In genomic region chr1:182288749-182289604, GRCh38 we compare ENCODE assay signal across 1 cellular context.
TF ChIP-seq lines count a peak whose summit lies in the region.

No MANE protein-coding gene starts in this region.

TF ChIP-seq in HepG2, 621 proteins besides CTCF, POLR2A, EP300 and RAD21 (continues in another document):
- TF ChIP-seq ZNF441 (CRISPR knock-in tag; IDR thresholded peaks at IDR 0.05; ENCODE audit: borderline replicate concordance): no peak
- TF ChIP-seq ELF4 (CRISPR knock-in tag; IDR thresholded peaks at IDR 0.05; ENCODE audit: borderline replicate concordance): no peak
- no peak for TF ChIP-seq GLMP (CRISPR knock-in tag; IDR thresholded peaks at IDR 0.05; ENCODE audit: borderline replicate concordance)
- TF ChIP-seq STAT6 (CRISPR knock-in tag; IDR thresholded peaks at IDR 0.05; ENCODE audit: borderline replicate concordance): peak; percentile 88
- TF ChIP-seq ETS1 (CRISPR knock-in tag; IDR thresholded peaks at IDR 0.05): no peak
- TF ChIP-seq STAT5B (CRISPR knock-in tag; IDR thresholded peaks at IDR 0.05): no peak
- no peak for TF ChIP-seq PHF20 (CRISPR knock-in tag; IDR thresholded peaks at IDR 0.05)
- TF ChIP-seq ZNF30 (CRISPR knock-in tag; IDR thresholded peaks at IDR 0.05): no peak
- TF ChIP-seq ZNF660 (CRISPR knock-in tag; IDR thresholded peaks at IDR 0.05; ENCODE audit: borderline replicate concordance, low read depth): no peak
- no peak; the same call in 1 of the 2 replicates for TF ChIP-seq TP53 (CRISPR knock-in tag; conservative IDR thresholded peaks at IDR 0.05)
- no peak; the same call in 1 of the 2 replicates for TF ChIP-seq ZNF567 (CRISPR knock-in tag; IDR thresholded peaks at IDR 0.05; ENCODE audit: borderline replicate concordance)
- no peak for TF ChIP-seq DBP (CRISPR knock-in tag; IDR thresholded peaks at IDR 0.05; ENCODE audit: not compliant biosample characterization)
- no peak for TF ChIP-seq ARID2 (CRISPR knock-in tag; IDR thresholded peaks at IDR 0.05; ENCODE audit: borderline replicate concordance)
- no peak for TF ChIP-seq ZFP82 (CRISPR knock-in tag; IDR thresholded peaks at IDR 0.05; ENCODE audit: borderline replicate concordance)
- peak; percentile 44; the same call in 1 of the 2 replicates for TF ChIP-seq SP5 (CRISPR knock-in tag; IDR thresholded peaks at IDR 0.05; ENCODE audit: borderline replicate concordance, low read depth)
- peak; percentile 94 for TF ChIP-seq RXRA (CRISPR knock-in tag; IDR thresholded peaks at IDR 0.05)
- no peak for TF ChIP-seq ZNF770 (CRISPR knock-in tag; IDR thresholded peaks at IDR 0.05)
- no peak for TF ChIP-seq SRSF1 (optimal IDR thresholded peaks at IDR 0.05; ENCODE audit: low read depth, low read length)
- peak; percentile 68; the same call in 1 of the 2 replicates for TF ChIP-seq ZNF292 (CRISPR knock-in tag; IDR thresholded peaks at IDR 0.05; ENCODE audit: borderline replicate concordance, low read depth)
- TF ChIP-seq ARID5B (CRISPR knock-in tag; IDR thresholded peaks at IDR 0.05): peak; percentile 90
- no peak for TF ChIP-seq ZSCAN29 (CRISPR knock-in tag; conservative IDR thresholded peaks at IDR 0.05)
- peak in 1 of 2 experiments; percentile 38; a peak in 1 of 4 replicates for TF ChIP-seq KLF16 (CRISPR knock-in tag; IDR thresholded peaks at IDR 0.05)
- TF ChIP-seq ZNF484 (CRISPR knock-in tag; IDR thresholded peaks at IDR 0.05; ENCODE audit: borderline replicate concordance, low read depth): no peak
- peak; percentile 55; the same call in 1 of the 2 replicates for TF ChIP-seq ATF1 (CRISPR knock-in tag; IDR thresholded peaks at IDR 0.05)
- TF ChIP-seq TBL1XR1 (IDR thresholded peaks at IDR 0.05; ENCODE audit: borderline replicate concordance, low read length, partially characterized antibody): peak; percentile 86
- peak; percentile 45; the same call in 1 of the 2 replicates for TF ChIP-seq ZNF124 (CRISPR knock-in tag; IDR thresholded peaks at IDR 0.05)
- peak; percentile 80 for TF ChIP-seq HNF1B (CRISPR knock-in tag; IDR thresholded peaks at IDR 0.05)
- TF ChIP-seq ADNP (CRISPR knock-in tag; IDR thresholded peaks at IDR 0.05): no peak
- no peak for TF ChIP-seq JDP2 (CRISPR knock-in tag; IDR thresholded peaks at IDR 0.05; ENCODE audit: borderline replicate concordance)
- no peak for TF ChIP-seq PBX2 (CRISPR knock-in tag; IDR thresholded peaks at IDR 0.05)
- TF ChIP-seq HMGXB3 (CRISPR knock-in tag; IDR thresholded peaks at IDR 0.05; ENCODE audit: borderline replicate concordance): no peak
- no peak for TF ChIP-seq ZNF230 (CRISPR knock-in tag; IDR thresholded peaks at IDR 0.05)
- no peak for TF ChIP-seq PAWR (CRISPR knock-in tag; IDR thresholded peaks at IDR 0.05; ENCODE audit: borderline replicate concordance)
- TF ChIP-seq ZNF256 (CRISPR knock-in tag; conservative IDR thresholded peaks at IDR 0.05): no peak
- no peak for TF ChIP-seq FIP1L1 (IDR thresholded peaks at IDR 0.05; ENCODE audit: borderline replicate concordance, insufficient read depth, low read depth, low read length)
- TF ChIP-seq CREM (IDR thresholded peaks at IDR 0.05): peak; percentile 80
- TF ChIP-seq CREM (CRISPR knock-in tag; IDR thresholded peaks at IDR 0.05): no peak
- peak; percentile 87; the same call in 1 of the 2 replicates for TF ChIP-seq NFIC (IDR thresholded peaks at IDR 0.05; ENCODE audit: low read length)
- no peak for TF ChIP-seq ISX (CRISPR knock-in tag; conservative IDR thresholded peaks at IDR 0.05)
- TF ChIP-seq MAF1 (CRISPR knock-in tag; IDR thresholded peaks at IDR 0.05; ENCODE audit: borderline replicate concordance): no peak
- TF ChIP-seq PRMT3 (CRISPR knock-in tag; IDR thresholded peaks at IDR 0.05; ENCODE audit: borderline replicate concordance, low read depth): no peak
- peak; percentile 93 for TF ChIP-seq MEF2D (CRISPR knock-in tag; IDR thresholded peaks at IDR 0.05)
- no peak for TF ChIP-seq CREBL2 (CRISPR knock-in tag; IDR thresholded peaks at IDR 0.05; ENCODE audit: borderline replicate concordance)
- TF ChIP-seq ZNF557 (CRISPR knock-in tag; IDR thresholded peaks at IDR 0.05): no peak; the same call in 1 of the 2 replicates
- TF ChIP-seq ZMYM4 (CRISPR knock-in tag; IDR thresholded peaks at IDR 0.05): peak; percentile 58; the same call in 1 of the 2 replicates
- TF ChIP-seq ZNF619 (CRISPR knock-in tag; IDR thresholded peaks at IDR 0.05): no peak; the same call in 1 of the 2 replicates
